ENCODE assay signal across 8 cellular contexts in genomic region chr1:24932284-24932683, GRCh38. TPM values are rescaled to one million over a fixed set of nuclear protein-coding genes. Genes with fewer than 3 reads are reported as not detected.
A peak's percentile ranks its signal among the peaks of the same experiment; 100 is the strongest.
DNase-seq lines count a peak whose midpoint lies in the region; ATAC-seq and TF ChIP-seq lines count a peak whose summit lies in the region.

No MANE protein-coding gene starts in this region.

- intact Hi-C loops in natural killer cell (cut with micrococcal nuclease) = loop anchor here (1.0 to 5.0 kb wide), 3 partner anchors 169 to 273 kb away; no protein-coding TSS in a partner anchor

- peak; percentile 5 for ATAC-seq in effector memory CD8-positive, alpha-beta T cell (replicated peaks)
- peak in 2 of 3 donors; percentile 15 to 21 for ATAC-seq in natural killer cell
- no peak for ATAC-seq in HG03095 (IDR thresholded peaks at IDR 0.05; ENCODE audit: unreplicated experiment)

- peak overlapping the region; percentile 18; the same call in 1 of the 2 replicates for H3K4me3 ChIP-seq in DOHH2 (ENCODE audit: low read length)
- no peak overlapping the region for H3K4me3 ChIP-seq in LNCaP clone FGC (ENCODE audit: low read depth, low read length)

- no peaks in the 10 kb centered on the region for H3K9me3 ChIP-seq in DOHH2 (ENCODE audit: control insufficient read depth, insufficient read depth, low read length)

- peaks cover 60% of the 10 kb centered on the region for H3K36me3 Mint-ChIP-seq in effector memory CD8-positive, alpha-beta T cell (ENCODE audit: insufficient read depth)
- no peaks in the 10 kb centered on the region for H3K36me3 Mint-ChIP-seq in natural killer cell

- peaks cover 24% of the 10 kb centered on the region for H3K79me2 ChIP-seq in DOHH2 (ENCODE audit: control insufficient read depth, low read length)

- H3K9me2 ChIP-seq in DOHH2 (replicated peaks; ENCODE audit: control insufficient read depth, low read length) = no peaks in the 10 kb centered on the region

- H3K4me2 ChIP-seq in DOHH2 (ENCODE audit: low read length) = peak overlapping the region; percentile 48

- peak overlapping the region in 1 of 2 donors; percentile 81 for H3K27ac Mint-ChIP-seq in effector memory CD8-positive, alpha-beta T cell
- no peak overlapping the region for H3K27ac Mint-ChIP-seq in natural killer cell

- H3K27me3 ChIP-seq in DOHH2 (ENCODE audit: control insufficient read depth, low read length) = peaks cover 34% of the 10 kb centered on the region

- H3K4me1 ChIP-seq in DOHH2 (ENCODE audit: control insufficient read depth, low read length) = peaks cover 38% of the 10 kb centered on the region

- H3K4me1 Mint-ChIP-seq in effector memory CD8-positive, alpha-beta T cell (ENCODE audit: low read depth in 2 of 2) = peaks cover 38 to 41% of the 10 kb centered on the region in 2 donors
- H3K4me1 Mint-ChIP-seq in natural killer cell = peaks cover 30 to 38% of the 10 kb centered on the region in 2 donors

- no peak overlapping the region for H3K27ac ChIP-seq in DOHH2 (ENCODE audit: low read depth, low read length)

- DNase-seq in LNCaP clone FGC (ENCODE audit: low read depth) (no peak), natural killer cell (peak; percentile 74), DMS114 treated with DMSO at 0.1 percent for 48 hours (lab: John Stamatoyannopoulos, UW; ENCODE audit: unreplicated experiment) (no peak), inferior parietal cortex (ENCODE audit: extremely low spot score) (no peak)
- DNase-seq in activated CD4-positive, alpha-beta T cell treated with anti-CD3 and anti-CD28 coated beads, Interleukin-2, amount 50 U/mL, for 1 hour = peak; percentile 58
- peak in 2 of 3 experiments; percentile 43 to 66 for DNase-seq in effector memory CD8-positive, alpha-beta T cell

- no peaks in the 10 kb centered on the region for H3K9me3 Mint-ChIP-seq in effector memory CD8-positive, alpha-beta T cell
- H3K9me3 Mint-ChIP-seq in natural killer cell = no peaks in the 10 kb centered on the region

- peaks cover 12% of the 10 kb centered on the region for H3K36me3 ChIP-seq in DOHH2 (ENCODE audit: control insufficient read depth, low read length)

- peaks cover 9% of the 10 kb centered on the region; the same call in 1 of the 2 replicates for H4K20me1 ChIP-seq in DOHH2 (ENCODE audit: control insufficient read depth, insufficient read depth, low read depth, low read length)

- TF ChIP-seq CTCF in DOHH2 (IDR thresholded peaks at IDR 0.05; ENCODE audit: low read depth, low read length, poor library complexity, severe bottlenecking) = peak; percentile 44
- TF ChIP-seq CTCF in LNCaP clone FGC (IDR thresholded peaks at IDR 0.05; ENCODE audit: control insufficient read depth, extremely low read depth, insufficient read depth) = peak; percentile 54
- TF ChIP-seq CTCF in natural killer cell (IDR thresholded peaks at IDR 0.05) = peak; percentile 88

- no peaks in the 10 kb centered on the region for H3K27me3 Mint-ChIP-seq in effector memory CD8-positive, alpha-beta T cell
- H3K27me3 Mint-ChIP-seq in natural killer cell (ENCODE audit: low read depth in 2 of 2) = peaks cover 0 to 9% of the 10 kb centered on the region in 2 donors

- H3K4me3 Mint-ChIP-seq in effector memory CD8-positive, alpha-beta T cell = peak overlapping the region; percentile 70 to 75
- H3K4me3 Mint-ChIP-seq in natural killer cell = peak overlapping the region; percentile 53

- H3F3A ChIP-seq in DOHH2 (ENCODE audit: control insufficient read depth, insufficient read depth) = no peaks in the 10 kb centered on the region

RNA-seq across cellular contexts. Expression of gene RUNX3, which starts 2.2 kb away (rescaled TPM):
- 100 to 1,000 TPM; 537 to 630 (median 601) TPM for total RNA-seq in natural killer cell

Comparison
In these comparisons a context has a peak if more than half of its experiments do, and no peak if none do; other contexts are left out.
1. DNase-seq: peak in activated CD4-positive, alpha-beta T cell treated with anti-CD3 and anti-CD28 coated beads, Interleukin-2, amount 50 U/mL, for 1 hour (single experiment), effector memory CD8-positive, alpha-beta T cell (2 of 3) and natural killer cell (single experiment); none in LNCaP clone FGC (single experiment), DMS114 treated with DMSO at 0.1 percent for 48 hours (single experiment) and inferior parietal cortex (single experiment).
2. Peak in every context shown above with its lines, with median percentiles within 50 percentile points of each other: CTCF ChIP-seq.